ENCODE assay signal across 10 cellular contexts in the genomic region with DNA sequence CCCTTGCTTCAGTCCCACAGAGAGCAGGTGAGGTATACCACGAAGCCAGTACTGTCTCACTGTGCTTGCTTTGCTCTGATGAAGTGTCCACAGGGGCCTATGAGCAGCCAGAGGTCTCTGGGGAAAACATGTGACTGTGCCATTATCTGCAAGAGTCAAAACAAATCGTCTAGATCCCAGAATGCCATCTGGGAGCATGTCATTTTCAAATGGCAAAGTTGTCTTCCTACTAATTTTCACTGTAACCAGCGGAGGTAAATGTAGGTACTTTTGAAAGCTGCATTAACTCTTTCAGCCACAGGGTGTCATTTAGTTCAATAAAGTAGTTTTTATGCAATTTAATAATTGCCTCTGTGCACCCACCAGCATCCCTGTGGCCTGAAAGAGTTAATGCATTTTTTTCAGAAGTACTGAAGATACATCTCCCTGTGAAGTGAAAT.
DNase-seq lines count a peak whose midpoint lies in the region; TF ChIP-seq lines count a peak whose summit lies in the region.
"Had no signal": no experiment of that assay in that cellular context is flagged by ENCODE, and none has a peak within 500 bp of the region (broad histone marks: within the 10 kb centered on the region; RNA-seq: fewer than 3 reads in every experiment).

No MANE protein-coding gene starts in this region.

- H3K4me3 ChIP-seq in right atrium auricular region (no peak overlapping the region), trophoblast cell (ENCODE audit: low read depth, low read length) (no peak overlapping the region)

- no peak overlapping the region for H3K27ac ChIP-seq in H9 (ENCODE audit: insufficient read length, low read depth, low read length)
- H3K27ac ChIP-seq in right atrium auricular region, result peak overlapping the region; percentile 19 to 36
- H3K27ac ChIP-seq in trophoblast cell (ENCODE audit: low read depth, low read length), result no peak overlapping the region
- H3K27ac ChIP-seq: VCaP had no signal

- no peak overlapping the region for H3K27ac Mint-ChIP-seq in H9

- H2BK12ac ChIP-seq in H9 (ENCODE audit: insufficient read length, low read depth, low read length) (no peak overlapping the region), trophoblast cell (ENCODE audit: low read length) (no peak overlapping the region)

- peaks cover 3% of the 10 kb centered on the region; the same call in 1 of the 2 replicates for H3K4me1 ChIP-seq in H9 (ENCODE audit: insufficient read depth, low read length)
- H3K4me1 ChIP-seq in right atrium auricular region, result peaks cover 0 to 38% of the 10 kb centered on the region in 2 donors
- no peaks in the 10 kb centered on the region for H3K4me1 ChIP-seq in trophoblast cell (ENCODE audit: control insufficient read depth in 1 of 2, insufficient read depth in 2 of 2, low read length in 2 of 2)

- H3K4ac ChIP-seq in H9 (ENCODE audit: low read depth, low read length) (no peak overlapping the region), trophoblast cell (ENCODE audit: low read depth, low read length) (no peak overlapping the region)

- H3K36me3 Mint-ChIP-seq in H9 (ENCODE audit: insufficient read depth in 1 of 3, low read depth in 3 of 3), result peaks cover 0 to 51% (median 0%) of the 10 kb centered on the region in 3 experiments; a peak in 2 of 7 replicates

- no peaks in the 10 kb centered on the region for H3K9me3 ChIP-seq in H9 (ENCODE audit: control insufficient read depth, low read depth, low read length)
- H3K9me3 ChIP-seq in right atrium auricular region, result no peaks in the 10 kb centered on the region
- no peaks in the 10 kb centered on the region for H3K9me3 ChIP-seq in trophoblast cell (ENCODE audit: insufficient read depth, low read depth, low read length)

- H4K91ac ChIP-seq in H9 (ENCODE audit: insufficient read length, low read depth, low read length) (no peak overlapping the region), trophoblast cell (ENCODE audit: low read depth, low read length) (no peak overlapping the region)

- H3K18ac ChIP-seq in H9 (ENCODE audit: insufficient read length, low read depth, low read length) (no peak overlapping the region), trophoblast cell (ENCODE audit: low read length) (no peak overlapping the region)

- H2AK5ac ChIP-seq in H9 (ENCODE audit: insufficient read length, low read length), result no peak overlapping the region
- H2AK5ac ChIP-seq in trophoblast cell (ENCODE audit: low read length), result no peak overlapping the region

- no peaks in the 10 kb centered on the region for H4K20me1 ChIP-seq in H9 (ENCODE audit: control insufficient read depth, insufficient read depth, insufficient read length)

- H3K9me3 Mint-ChIP-seq in H9, result no peaks in the 10 kb centered on the region

- H2BK5ac ChIP-seq in H9 (ENCODE audit: insufficient read length, low read length), result no peak overlapping the region
- no peak overlapping the region for H2BK5ac ChIP-seq in trophoblast cell (ENCODE audit: low read depth, low read length, poor library complexity)

- TF ChIP-seq CTCF in GM12874 (IDR thresholded peaks at IDR 0.05; ENCODE audit: insufficient read depth, low read depth, low read length) (peak; percentile 34; the same call in 1 of the 2 replicates), H9 (conservative IDR thresholded peaks at IDR 0.05) (peak; percentile 57), right atrium auricular region (IDR thresholded peaks at IDR 0.05) (peak in 1 of 2 donors; percentile 26)

- H3K36me3 ChIP-seq in right atrium auricular region (peaks cover 40% of the 10 kb centered on the region), trophoblast cell (ENCODE audit: control insufficient read depth in 1 of 2, insufficient read depth in 2 of 2, low read length in 2 of 2) (no peaks in the 10 kb centered on the region)

- DNase-seq in H9, result no peak
- DNase-seq in NCI-H345 (lab: John Stamatoyannopoulos, UW), result peak; percentile 81
- DNase-seq in right atrium auricular region (ENCODE audit: low spot score), result no peak
- DNase-seq in pons (ENCODE audit: low spot score), result no peak
- no peak for DNase-seq in putamen (ENCODE audit: low spot score)
- no peak for DNase-seq in trophoblast cell
- DNase-seq in EL, result no peak
- DNase-seq: stimulated activated CD4-positive, alpha-beta T cell treated with anti-CD3 and anti-CD28 coated beads, Interleukin-15, amount 100 ng/mL, for 24 hours had no signal

- no peaks in the 10 kb centered on the region for H3K27me3 Mint-ChIP-seq in H9 (ENCODE audit: low read depth)

- peaks cover 25 to 31% of the 10 kb centered on the region in 2 experiments for H3K4me1 Mint-ChIP-seq in H9

- H3K79me2 ChIP-seq in H9 (ENCODE audit: insufficient read depth, low read length) (no peaks in the 10 kb centered on the region), trophoblast cell (ENCODE audit: control insufficient read depth, insufficient read depth, low read length, poor library complexity) (no peaks in the 10 kb centered on the region)

- no peak overlapping the region for H3K4me3 Mint-ChIP-seq in H9

- H3K14ac ChIP-seq in H9 (ENCODE audit: insufficient read depth, low read length) (no peak overlapping the region), trophoblast cell (ENCODE audit: low read length) (no peak overlapping the region)

- H3K4me2 ChIP-seq in H9 (ENCODE audit: insufficient read depth, insufficient read length, low read length), result no peak overlapping the region
- no peak overlapping the region for H3K4me2 ChIP-seq in trophoblast cell (ENCODE audit: low read length)

- H3K23ac ChIP-seq in H9 (ENCODE audit: insufficient read length, low read depth, low read length) (no peak overlapping the region), trophoblast cell (ENCODE audit: low read length) (no peak overlapping the region)

- WGBS in H9 (ENCODE audit: extremely low coverage, insufficient read length, low lambda C conversion rate), result no CpG with 5 or more reads among the region's 3 CpGs
- WGBS in trophoblast cell (ENCODE audit: extremely low coverage, insufficient coverage, insufficient read length), result no CpG with 5 or more reads among the region's 3 CpGs

- H4K5ac ChIP-seq in H9 (ENCODE audit: insufficient read length, low read depth, low read length), result no peak overlapping the region

- H2BK120ac ChIP-seq in H9 (ENCODE audit: low read depth, low read length, poor library complexity, severe bottlenecking) (no peak overlapping the region), trophoblast cell (ENCODE audit: insufficient read depth, low read length, poor library complexity) (no peak overlapping the region)

- no peaks in the 10 kb centered on the region for H3K23me2 ChIP-seq in H9 (ENCODE audit: insufficient read length, low read depth, low read length, poor library complexity, severe bottlenecking)

- H2BK15ac ChIP-seq in H9 (ENCODE audit: low read depth, low read length), result no peak overlapping the region

- no peak overlapping the region for H3T11ph ChIP-seq in H9 (ENCODE audit: low read length)

- H3K9ac ChIP-seq in H9 (ENCODE audit: extremely low read depth, insufficient read length, low read length), result peak overlapping the region; percentile 17
- H3K9ac ChIP-seq in trophoblast cell (ENCODE audit: low read length), result no peak overlapping the region

- H2BK20ac ChIP-seq in H9 (ENCODE audit: low read depth, low read length, poor library complexity, severe bottlenecking), result no peak overlapping the region

- H4K8ac ChIP-seq in H9 (replicated peaks; ENCODE audit: insufficient read length, low read depth, low read length) (no peak overlapping the region), trophoblast cell (ENCODE audit: low read depth, low read length) (no peak overlapping the region)

- no peak overlapping the region for H4K12ac ChIP-seq in trophoblast cell (ENCODE audit: low read depth, low read length)

- H3K56ac ChIP-seq in H9 (ENCODE audit: insufficient read length, low read depth, low read length), result no peak overlapping the region

- no peaks in the 10 kb centered on the region for H3K27me3 ChIP-seq in H9 (ENCODE audit: insufficient read depth, low read length)
- no peaks in the 10 kb centered on the region for H3K27me3 ChIP-seq in right atrium auricular region
- H3K27me3 ChIP-seq in trophoblast cell (ENCODE audit: insufficient read depth, low read length), result no peaks in the 10 kb centered on the region

- H2AFZ ChIP-seq in H9 (ENCODE audit: low read length) (no peak overlapping the region), trophoblast cell (ENCODE audit: insufficient read depth, low read length, poor library complexity) (no peak overlapping the region)

- H3K79me1 ChIP-seq in H9 (ENCODE audit: insufficient read depth, low read depth, low read length, poor library complexity, severe bottlenecking), result no peaks in the 10 kb centered on the region
- no peaks in the 10 kb centered on the region for H3K79me1 ChIP-seq in trophoblast cell (ENCODE audit: low read length)

Comparison
In these comparisons a context has a peak if more than half of its experiments do, and no peak if none do; other contexts are left out.
1. H3K27ac ChIP-seq: peak in right atrium auricular region (2 of 2); none in H9 (single experiment) and trophoblast cell (single experiment).